9 cellular contexts compared by ENCODE assay signal in genomic region chr13:79485014-79485441, GRCh38. TPM values are rescaled to one million over a fixed set of nuclear protein-coding genes. Genes with fewer than 3 reads are reported as not detected.
DNase-seq lines count a peak whose midpoint lies in the region; ATAC-seq and TF ChIP-seq lines count a peak whose summit lies in the region.
"Had no signal": no experiment of that assay in that cellular context is flagged by ENCODE, and none has a peak within 500 bp of the region (broad histone marks: within the 10 kb centered on the region; RNA-seq: fewer than 3 reads in every experiment).

No MANE protein-coding gene starts in this region.

- CTCF ChIA-PET in GM10248 (lab: Yijun Ruan, JAX) = interaction anchor here (0.8 to 2.9 kb wide), 12 partner anchors 8 to 61 kb away, joined by 3 to 18 read pairs (median 4); no protein-coding TSS in a partner anchor
- CTCF ChIA-PET in HEK293T (lab: Yijun Ruan, JAX) = interaction anchor here (0.8 to 1.3 kb wide), 2 partner anchors 9 to 43 kb away, joined by 3 to 4 read pairs; no protein-coding TSS in a partner anchor

- DNase-seq in GF-D8 (lab: John Stamatoyannopoulos, UW) (peak; percentile 89), OCI-M1 (lab: John Stamatoyannopoulos, UW) (peak; percentile 56), omental fat pad (ENCODE audit: low spot score) (no peak), GM10248 (ENCODE audit: extremely low spot score) (no peak), HEK293T (ENCODE audit: extremely low spot score) (no peak)
- no peak for DNase-seq in effector CD4-positive, alpha-beta T cell

- TF ChIP-seq CTCF in omental fat pad (IDR thresholded peaks at IDR 0.05) (no peak), GM10248 (IDR thresholded peaks at IDR 0.05; ENCODE audit: control extremely low read depth, extremely low read depth, low read depth, missing control alignments) (no peak)

- ATAC-seq in omental fat pad (ENCODE audit: low FRiP score) (peak; percentile 57), HG03469 (IDR thresholded peaks at IDR 0.05; ENCODE audit: unreplicated experiment) (no peak)

- H3K4me3 ChIP-seq in duodenal mucosa (ENCODE audit: low read depth in 1 of 2, low read length in 2 of 2) = peak overlapping the region; percentile 40 to 46
- H3K4me3 ChIP-seq: neural progenitor cell had no signal

- H3K4me1 ChIP-seq in duodenal mucosa (ENCODE audit: control insufficient read depth in 1 of 2, insufficient read depth in 2 of 2, low read length in 2 of 2) = peaks cover 7 to 40% of the 10 kb centered on the region in 2 donors

- no peaks in the 10 kb centered on the region for H3K9me3 ChIP-seq in duodenal mucosa (ENCODE audit: control insufficient read depth in 1 of 2, low read length in 2 of 2)

- H3K27ac ChIP-seq in duodenal mucosa (ENCODE audit: low read depth, low read length) = peak overlapping the region; percentile 76
- H3K27ac ChIP-seq: neural progenitor cell had no signal

- H3K27me3 ChIP-seq in duodenal mucosa (ENCODE audit: control insufficient read depth in 1 of 2, insufficient read depth in 2 of 2, low read length in 2 of 2) = no peaks in the 10 kb centered on the region

- POLR2A ChIA-PET in GM10248 (lab: Yijun Ruan, JAX) (no interaction called here), HEK293T (lab: Yijun Ruan, JAX) (interaction anchor here (1.1 to 1.5 kb wide), 3 partner anchors 9 to 79 kb away, joined by 3 to 7 read pairs (median 3); partner anchors contain the start of gene RBM26)

- no peaks in the 10 kb centered on the region for H3K36me3 ChIP-seq in duodenal mucosa (ENCODE audit: control insufficient read depth in 1 of 2, insufficient read depth in 2 of 2, low read length in 2 of 2)
- H3K36me3 ChIP-seq: neural progenitor cell had no signal

- H3K9ac ChIP-seq in duodenal mucosa (ENCODE audit: low read depth in 1 of 2, low read length in 2 of 2) = peak overlapping the region; percentile 35 to 52
- H3K9ac ChIP-seq: neural progenitor cell had no signal

TF ChIP-seq in HEK293T, 16 proteins besides CTCF, POLR2A, EP300 and RAD21:
- no peak for TF ChIP-seq SUZ12 (IDR thresholded peaks at IDR 0.05)
- TF ChIP-seq HDGF (IDR thresholded peaks at IDR 0.05; ENCODE audit: borderline replicate concordance) = no peak
- no peak for TF ChIP-seq CTBP1 (IDR thresholded peaks at IDR 0.05; ENCODE audit: borderline replicate concordance)
- no peak for TF ChIP-seq NFRKB (IDR thresholded peaks at IDR 0.05)
- no peak for TF ChIP-seq FOXA1 (IDR thresholded peaks at IDR 0.05)

RNA-seq across cellular contexts. Expression of gene NDFIP2, which starts 4.1 kb away (rescaled TPM):
- 10 to 100 TPM; 16.8 to 26.7 (median 20.6) TPM for total RNA-seq in omental fat pad

Comparison
In these comparisons a context has a peak if more than half of its experiments do, and no peak if none do; other contexts are left out.
1. DNase-seq: peak in GF-D8 (single experiment) and OCI-M1 (single experiment); none in omental fat pad (single experiment), GM10248 (single experiment), effector CD4-positive, alpha-beta T cell (single experiment) and HEK293T (single experiment).